Comparison of ENCODE assay signal across 8 cellular contexts in the genomic region with DNA sequence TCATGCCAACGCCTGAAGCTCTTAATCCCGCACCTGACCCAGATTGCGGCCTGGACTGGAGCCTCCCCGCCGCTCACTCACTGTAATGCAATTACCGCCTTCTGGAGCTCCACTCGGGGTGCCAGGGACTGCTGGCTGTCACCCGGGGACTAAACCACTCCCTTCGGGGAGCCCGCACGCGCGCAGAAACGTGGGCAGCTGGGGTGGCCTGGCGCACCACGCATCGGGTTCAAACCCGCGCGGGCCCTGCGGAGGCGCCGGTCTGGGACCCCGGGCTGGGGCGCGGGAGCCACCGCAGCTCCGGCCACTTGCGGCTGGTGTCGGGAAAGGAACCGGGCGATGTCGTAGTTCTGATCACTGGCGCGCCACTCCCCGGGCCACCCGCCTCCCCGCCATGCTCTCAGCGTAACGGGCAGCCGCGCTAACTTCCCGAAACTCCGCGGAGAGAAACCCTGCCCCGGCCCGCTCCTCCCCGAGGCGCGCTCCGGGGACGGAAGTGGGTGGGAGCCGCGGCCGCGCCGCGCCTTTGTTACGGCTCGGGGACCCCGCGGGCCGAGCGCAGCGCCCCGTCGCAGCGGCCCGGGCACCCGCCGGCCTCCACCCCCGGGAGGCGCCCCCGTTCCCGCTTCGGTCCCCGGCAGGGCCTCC.
DNase-seq lines count a peak whose midpoint lies in the region; ATAC-seq and TF ChIP-seq lines count a peak whose summit lies in the region.

No MANE protein-coding gene starts in this region.

- no peaks in the 10 kb centered on the region for H3K9me3 ChIP-seq in DND-41 (ENCODE audit: insufficient read depth, low read length, severe bottlenecking)
- no peaks in the 10 kb centered on the region for H3K9me3 ChIP-seq in IMR-90 (ENCODE audit: control insufficient read depth, insufficient read depth, low read length)

- ATAC-seq in DND-41 (ENCODE audit: insufficient read depth, low read depth), result peak; percentile 77
- peak; percentile 33 for ATAC-seq in GM21515 (IDR thresholded peaks at IDR 0.05; ENCODE audit: unreplicated experiment)
- peak; percentile 48 for ATAC-seq in IMR-90 (ENCODE audit: low read depth)

- H3K4me2 ChIP-seq in DND-41 (ENCODE audit: insufficient read depth, low read length) (peak overlapping the region; percentile 93), IMR-90 (ENCODE audit: low read depth, low read length) (peak overlapping the region; percentile 91)

- POLR2A ChIA-PET in IMR-90 (lab: Charles Lee; ENCODE audit: unreplicated experiment), result interaction anchor here (0.5 to 1.2 kb wide), 3 partner anchors 71 to 160 kb away, joined by 3 read pairs; no protein-coding TSS in a partner anchor

- no TSS peak for BruUV-seq in IMR-90 (replicated peaks; lab: Mats Ljungman, UMichigan)

- H2BK120ac ChIP-seq in IMR-90 (ENCODE audit: low read depth, low read length), result peak overlapping the region; percentile 97; the same call in 1 of the 2 replicates

- peak overlapping the region; percentile 69 for H3K14ac ChIP-seq in IMR-90 (replicated peaks; ENCODE audit: low read depth, low read length)

- peak overlapping the region; percentile 95 for H2AFZ ChIP-seq in DND-41 (ENCODE audit: low read depth, low read length)
- H2AFZ ChIP-seq in IMR-90 (replicated peaks; ENCODE audit: low read length, poor library complexity), result peak overlapping the region; percentile 95

- H3K36me3 ChIP-seq in DND-41 (ENCODE audit: insufficient read depth, low read length) (peaks cover 4% of the 10 kb centered on the region; the same call in 1 of the 2 replicates), IMR-90 (ENCODE audit: control insufficient read depth, insufficient read depth, low read length) (no peaks in the 10 kb centered on the region)

- no peak for TF ChIP-seq POLR2A in IMR-90 (IDR thresholded peaks at IDR 0.05; ENCODE audit: low read depth, low read length)
- TF ChIP-seq POLR2A in lower leg skin (IDR thresholded peaks at IDR 0.05), result no peak

- H3K9me1 ChIP-seq in IMR-90 (ENCODE audit: insufficient read depth, low read length), result peaks cover 8% of the 10 kb centered on the region

- H3K4me3 ChIP-seq in DND-41 (ENCODE audit: low read depth in 1 of 2, low read length in 2 of 2) (peak overlapping the region; percentile 84 to 89), IMR-90 (ENCODE audit: insufficient read depth, low read depth, low read length) (peak overlapping the region; percentile 81), coronary artery (peak overlapping the region; percentile 86), lower leg skin (ENCODE audit: low read depth, poor library complexity, severe bottlenecking) (peak overlapping the region; percentile 74)

- dilution Hi-C loops in IMR-90 (cut with HindIII; ENCODE audit: low sequenced_read_pairs, unreplicated experiment), result no loop called here

- peak overlapping the region; percentile 91 for H2AK9ac ChIP-seq in IMR-90 (replicated peaks; ENCODE audit: low read depth, low read length, poor library complexity)

- peak overlapping the region; percentile 17; the same call in 1 of the 3 replicates for H2BK15ac ChIP-seq in IMR-90 (ENCODE audit: low read depth, low read length)

- no peak overlapping the region; the same call in 1 of the 2 replicates for H4K5ac ChIP-seq in IMR-90 (ENCODE audit: low read depth, low read length)

- TF ChIP-seq RAD21 in IMR-90 (IDR thresholded peaks at IDR 0.05; ENCODE audit: low read length), result no peak

- H4K91ac ChIP-seq in IMR-90 (ENCODE audit: insufficient read depth, low read depth, low read length), result peak overlapping the region; percentile 64; the same call in 1 of the 2 replicates

- CTCF ChIA-PET in IMR-90 (lab: Yijun Ruan, JAX), result interaction anchor here (1.9 kb wide), 1 partner anchor 107 kb away, joined by 7 read pairs; no protein-coding TSS in a partner anchor

- H3K9ac ChIP-seq in DND-41 (ENCODE audit: low read depth, low read length), result peak overlapping the region; percentile 97
- H3K9ac ChIP-seq in IMR-90 (ENCODE audit: low read depth, low read length), result peak overlapping the region; percentile 72

- H3K79me1 ChIP-seq in IMR-90 (ENCODE audit: low read depth in 1 of 2, low read length in 2 of 2), result peaks cover 28 to 50% of the 10 kb centered on the region in 2 experiments

- H3K4me1 ChIP-seq in DND-41 (ENCODE audit: insufficient read depth, low read length), result peaks cover 34% of the 10 kb centered on the region
- H3K4me1 ChIP-seq in IMR-90 (ENCODE audit: control insufficient read depth, insufficient read depth, low read length), result peaks cover 5% of the 10 kb centered on the region

- peak overlapping the region; percentile 35 for H2AK5ac ChIP-seq in IMR-90 (ENCODE audit: low read depth, low read length)

- peak overlapping the region; percentile 38; the same call in 1 of the 2 replicates for H3K56ac ChIP-seq in IMR-90 (ENCODE audit: extremely low read depth, insufficient read depth, low read length)

- peak overlapping the region; percentile 19 to 46; a peak in 3 of 4 replicates for H4K8ac ChIP-seq in IMR-90 (ENCODE audit: low read depth in 2 of 2, low read length in 2 of 2)

- H3K4ac ChIP-seq in IMR-90 (ENCODE audit: low read depth, low read length), result peak overlapping the region; percentile 94

- peak overlapping the region; percentile 86 for H3K27ac ChIP-seq in DND-41 (ENCODE audit: low read length)
- peak overlapping the region; percentile 54 for H3K27ac ChIP-seq in IMR-90 (ENCODE audit: insufficient read depth, low read length)
- H3K27ac ChIP-seq in coronary artery, result peak overlapping the region; percentile 96 to 97

- peak overlapping the region; percentile 79 for H2BK5ac ChIP-seq in IMR-90 (ENCODE audit: low read depth, low read length, poor library complexity, severe bottlenecking)

- 1% methylated on average over 47 of the region's 77 CpGs; no CpG with 5 or more reads in 1 of the 2 experiments for WGBS in IMR-90 (ENCODE audit: extremely low coverage in 2 of 2, insufficient read length in 1 of 2), 2 experiments
- 0 to 2% methylated on average over 15 to 51 of the region's 77 CpGs for WGBS in lower leg skin, 2 donors

- DNase-seq in DND-41 (peak; percentile 76), IMR-90 (no peak), coronary artery (ENCODE audit: low spot score) (peak; percentile 81), lower leg skin (ENCODE audit: low spot score in 2 of 2) (peak; percentile 63 to 95), NCI-H2107 (lab: John Stamatoyannopoulos, UW) (no peak)
- peak; percentile 35 for DNase-seq in activated CD4-positive, alpha-beta T cell treated with anti-CD3 and anti-CD28 coated beads for 24 hours (ENCODE audit: low read depth in 2 of 2)
- DNase-seq in stimulated activated CD4-positive, alpha-beta T cell treated with anti-CD3 and anti-CD28 coated beads, TNF-alpha, amount 100 ng/mL, for 4 hours (ENCODE audit: low read depth in 3 of 3), result peak; percentile 28 to 40 (median 34)

- peaks cover 52% of the 10 kb centered on the region for H3K79me2 ChIP-seq in DND-41 (ENCODE audit: insufficient read depth, low read length)

- no peaks in the 10 kb centered on the region for H3K27me3 ChIP-seq in DND-41 (ENCODE audit: insufficient read depth, low read length, poor library complexity)
- H3K27me3 ChIP-seq in IMR-90 (ENCODE audit: control insufficient read depth, insufficient read depth, low read length), result no peaks in the 10 kb centered on the region

- peak overlapping the region; percentile 66; the same call in 1 of the 2 replicates for H3K23ac ChIP-seq in IMR-90 (ENCODE audit: low read depth, low read length)

- H4K20me1 ChIP-seq in DND-41 (ENCODE audit: insufficient read depth, low read length) (peaks cover 2% of the 10 kb centered on the region; the same call in 1 of the 2 replicates), IMR-90 (ENCODE audit: insufficient read depth, low read length) (peaks cover 41% of the 10 kb centered on the region)

- intact Hi-C loops in IMR-90 (cut with micrococcal nuclease), result loop anchor here (1.0 to 5.0 kb wide), 4 partner anchors 76 to 267 kb away; no protein-coding TSS in a partner anchor
- intact Hi-C loops in lower leg skin (cut with DNase I; ENCODE audit: low total_unique reads), result no loop called here

- H3K18ac ChIP-seq in IMR-90 (ENCODE audit: low read depth, low read length), result peak overlapping the region; percentile 7; the same call in 1 of the 2 replicates

- no peak for TF ChIP-seq CTCF in DND-41 (IDR thresholded peaks at IDR 0.05; ENCODE audit: borderline replicate concordance, extremely low read depth, low read length, poor library complexity, severe bottlenecking)
- no peak for TF ChIP-seq CTCF in IMR-90 (conservative IDR thresholded peaks at IDR 0.05; ENCODE audit: low read depth, low read length)
- TF ChIP-seq CTCF in coronary artery (IDR thresholded peaks at IDR 0.05), result no peak
- no peak for TF ChIP-seq CTCF in lower leg skin (IDR thresholded peaks at IDR 0.05)

- in situ Hi-C loops in IMR-90 (cut with MboI; ENCODE audit: low sequenced_read_pairs), result no loop called here

- H2BK20ac ChIP-seq in IMR-90 (ENCODE audit: low read depth, low read length), result no peak overlapping the region

TF ChIP-seq in IMR-90, 13 proteins besides CTCF, POLR2A, EP300 and RAD21 (continues in another document):
- TF ChIP-seq, protein P1, sequence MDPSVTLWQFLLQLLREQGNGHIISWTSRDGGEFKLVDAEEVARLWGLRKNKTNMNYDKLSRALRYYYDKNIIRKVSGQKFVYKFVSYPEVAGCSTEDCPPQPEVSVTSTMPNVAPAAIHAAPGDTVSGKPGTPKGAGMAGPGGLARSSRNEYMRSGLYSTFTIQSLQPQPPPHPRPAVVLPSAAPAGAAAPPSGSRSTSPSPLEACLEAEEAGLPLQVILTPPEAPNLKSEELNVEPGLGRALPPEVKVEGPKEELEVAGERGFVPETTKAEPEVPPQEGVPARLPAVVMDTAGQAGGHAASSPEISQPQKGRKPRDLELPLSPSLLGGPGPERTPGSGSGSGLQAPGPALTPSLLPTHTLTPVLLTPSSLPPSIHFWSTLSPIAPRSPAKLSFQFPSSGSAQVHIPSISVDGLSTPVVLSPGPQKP (IDR thresholded peaks at IDR 0.05; ENCODE audit: borderline replicate concordance, low read depth, low read length), result no peak
- TF ChIP-seq MAFK (IDR thresholded peaks at IDR 0.05; ENCODE audit: low read depth, low read length) (no peak), CHD1 (IDR thresholded peaks at IDR 0.05; ENCODE audit: low read depth, low read length) (no peak), RCOR1 (IDR thresholded peaks at IDR 0.05; ENCODE audit: insufficient replicate concordance, low read length) (no peak), SMC3 (IDR thresholded peaks at IDR 0.05; ENCODE audit: low read depth, low read length) (no peak), NFE2L2 (IDR thresholded peaks at IDR 0.05; ENCODE audit: low read depth, low read length) (no peak), MAZ (IDR thresholded peaks at IDR 0.05; ENCODE audit: borderline replicate concordance, low read depth, low read length) (0 out of 2 replicates have a peak, but pooled peaks have one; percentile 4), CEBPB (IDR thresholded peaks at IDR 0.05; ENCODE audit: low read depth, low read length) (no peak), FOS (IDR thresholded peaks at IDR 0.05; ENCODE audit: low read depth, low read length) (no peak), MXI1 (IDR thresholded peaks at IDR 0.05; ENCODE audit: borderline replicate concordance, low read depth, low read length) (0 out of 2 replicates have a peak, but pooled peaks have one; percentile 56), BHLHE40 (IDR thresholded peaks at IDR 0.05; ENCODE audit: low read depth, low read length) (no peak), RFX5 (IDR thresholded peaks at IDR 0.05; ENCODE audit: low read depth, low read length) (no peak)

Comparison
In these comparisons a context has a peak if more than half of its experiments do, and no peak if none do; other contexts are left out.
1. DNase-seq: peak in DND-41 (single experiment), activated CD4-positive, alpha-beta T cell treated with anti-CD3 and anti-CD28 coated beads for 24 hours (2 of 2), coronary artery (single experiment), lower leg skin (2 of 2) and stimulated activated CD4-positive, alpha-beta T cell treated with anti-CD3 and anti-CD28 coated beads, TNF-alpha, amount 100 ng/mL, for 4 hours (3 of 3); none in IMR-90 (single experiment) and NCI-H2107 (single experiment).
2. Peak in every context shown above with its lines, with median percentiles within 50 percentile points of each other: ATAC-seq, H3K27ac ChIP-seq and H3K4me3 ChIP-seq.